23 cellular contexts compared by ENCODE assay signal in genomic region chr2:19850056-19850455, GRCh38.
"Had no signal": no experiment of that assay in that cellular context is flagged by ENCODE, and none has a peak within 500 bp of the region (broad histone marks: within the 10 kb centered on the region; RNA-seq: fewer than 3 reads in every experiment).

No MANE protein-coding gene starts in this region.

- H3K4me1 ChIP-seq: SJCRH30 had no signal

- H3K9ac ChIP-seq: SK-N-SH had no signal

- ATAC-seq: activated CD4-positive, alpha-beta T cell treated with anti-CD3 and anti-CD28 coated beads for 36 hours; activated CD8-positive, alpha-beta T cell treated with anti-CD3 and anti-CD28 coated beads for 36 hours; activated T-helper 17 cell treated with anti-CD3 and anti-CD28 coated beads, Interleukin-2, amount 50 U/mL, for 72 hours had no signal

- H3K4me3 ChIP-seq: PC-9, SJCRH30 had no signal

- H3K27ac ChIP-seq: brain microvascular endothelial cell, PC-9, SJCRH30, VCaP had no signal

- H3K36me3 ChIP-seq: brain microvascular endothelial cell, SJCRH30 had no signal

- H3K27ac Mint-ChIP-seq: activated CD4-positive, alpha-beta T cell treated with anti-CD3 and anti-CD28 coated beads for 36 hours; activated CD8-positive, alpha-beta T cell treated with anti-CD3 and anti-CD28 coated beads for 36 hours; activated naive CD4-positive, alpha-beta T cell treated with anti-CD3 and anti-CD28 coated beads for 36 hours; activated naive CD8-positive, alpha-beta T cell; activated T-helper 17 cell treated with anti-CD3 and anti-CD28 coated beads, Interleukin-2, amount 50 U/mL, for 72 hours had no signal

- H3K27me3 Mint-ChIP-seq: activated T-helper 17 cell treated with anti-CD3 and anti-CD28 coated beads, Interleukin-2, amount 50 U/mL, for 72 hours had no signal

- H3K9me3 ChIP-seq: SJCRH30, SK-N-SH had no signal

- DNase-seq: activated CD4-positive, alpha-beta T cell treated with anti-CD3 and anti-CD28 coated beads for 36 hours; activated CD8-positive, alpha-beta T cell treated with anti-CD3 and anti-CD28 coated beads for 36 hours; activated gamma-delta T cell; activated naive CD4-positive, alpha-beta T cell treated with anti-CD3 and anti-CD28 coated beads for 36 hours; activated T-cell treated with anti-CD3 and anti-CD28 coated beads for 4 hours; activated T-cell treated with anti-CD3 and anti-CD28 coated beads, Interleukin-2, amount 50 U/mL, for 48 hours; brain microvascular endothelial cell; caudate nucleus; MM.1S; NCI-H1105; NCI-H1436; NCI-H1694 treated with DMSO at 0.1 percent for 48 hours; NCI-H2029 treated with DMSO at 0.1 percent for 48 hours; NCI-H345; NCI-H524; PC-9; Right ventricle myocardium superior; SJCRH30; SK-N-SH; T-helper 1 cell had no signal

- H3K4me2 ChIP-seq: PC-9, SK-N-SH had no signal

- H3K9me3 Mint-ChIP-seq: activated CD8-positive, alpha-beta T cell treated with anti-CD3 and anti-CD28 coated beads for 36 hours; activated naive CD4-positive, alpha-beta T cell treated with anti-CD3 and anti-CD28 coated beads for 36 hours had no signal

- H3K4me3 Mint-ChIP-seq: activated CD4-positive, alpha-beta T cell treated with anti-CD3 and anti-CD28 coated beads for 36 hours; activated CD8-positive, alpha-beta T cell treated with anti-CD3 and anti-CD28 coated beads for 36 hours; activated naive CD4-positive, alpha-beta T cell treated with anti-CD3 and anti-CD28 coated beads for 36 hours; activated naive CD8-positive, alpha-beta T cell; activated T-helper 17 cell treated with anti-CD3 and anti-CD28 coated beads, Interleukin-2, amount 50 U/mL, for 72 hours had no signal

- H2AFZ ChIP-seq: PC-9 had no signal

- H3K27me3 ChIP-seq: brain microvascular endothelial cell had no signal

- H3K4me1 Mint-ChIP-seq: activated CD4-positive, alpha-beta T cell treated with anti-CD3 and anti-CD28 coated beads for 36 hours; activated T-helper 17 cell treated with anti-CD3 and anti-CD28 coated beads, Interleukin-2, amount 50 U/mL, for 72 hours had no signal
